28 cellular contexts compared by ENCODE assay signal in the genomic region with DNA sequence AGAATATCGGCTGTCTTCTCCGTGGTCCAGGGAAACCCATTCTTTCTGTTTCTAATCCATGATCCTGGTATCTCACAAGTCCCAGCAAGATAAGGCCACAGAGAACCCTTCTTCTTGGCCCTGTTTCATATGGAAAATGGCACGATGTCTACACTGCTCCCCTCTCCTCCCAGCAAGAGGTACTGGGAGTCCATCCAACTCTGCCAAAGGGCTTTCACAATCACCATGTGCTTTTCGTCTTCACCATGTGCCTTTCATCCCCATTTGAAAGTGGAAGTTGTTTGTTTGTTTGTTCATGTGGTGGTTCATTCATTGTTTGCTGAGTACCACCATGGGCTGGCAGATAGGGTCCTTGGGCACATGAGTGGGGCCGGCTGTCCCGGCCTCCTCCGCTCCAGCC. TPM values are rescaled to one million over a fixed set of nuclear protein-coding genes. Genes with fewer than 3 reads are reported as not detected.
"Had no signal": no experiment of that assay in that cellular context is flagged by ENCODE, and none has a peak within 500 bp of the region (broad histone marks: within the 10 kb centered on the region; RNA-seq: fewer than 3 reads in every experiment).

No MANE protein-coding gene starts in this region.

- H3K27me3 Mint-ChIP-seq: activated CD4-positive, alpha-beta memory T cell treated with anti-CD3 and anti-CD28 coated beads for 36 hours; activated naive CD8-positive, alpha-beta T cell treated with anti-CD3 and anti-CD28 coated beads, Interleukin-2, amount 10 ng/mL, durations not matched to agents 7 days and 5 days; naive B cell had no signal

- H3K9me3 ChIP-seq: body of pancreas, gastroesophageal sphincter, lower lobe of right lung, stomach, suprapubic skin, tibial nerve had no signal

- H3K4me3 Mint-ChIP-seq: activated CD4-positive, alpha-beta memory T cell treated with anti-CD3 and anti-CD28 coated beads for 36 hours; activated naive CD4-positive, alpha-beta T cell treated with anti-CD3 and anti-CD28 coated beads for 36 hours; activated naive CD8-positive, alpha-beta T cell treated with anti-CD3 and anti-CD28 coated beads, Interleukin-2, amount 10 ng/mL, durations not matched to agents 7 days and 5 days; activated T-cell treated with anti-CD3 and anti-CD28 coated beads, Interleukin-2, amount 50 U/mL, for 72 hours; naive B cell; stimulated activated memory B cell treated with anti-CD40 and anti-IgM and Interleukin-4, amounts not matched to agents 10 μg/mL and 1 μg/mL and 100 μg/mL, for 72 hours; T-helper 17 cell had no signal

- H3K9me3 Mint-ChIP-seq: activated CD4-positive, alpha-beta memory T cell treated with anti-CD3 and anti-CD28 coated beads for 36 hours; activated naive CD4-positive, alpha-beta T cell treated with anti-CD3 and anti-CD28 coated beads for 36 hours; activated naive CD8-positive, alpha-beta T cell treated with anti-CD3 and anti-CD28 coated beads, Interleukin-2, amount 10 ng/mL, durations not matched to agents 7 days and 5 days; activated T-cell treated with anti-CD3 and anti-CD28 coated beads, Interleukin-2, amount 50 U/mL, for 72 hours; stimulated activated memory B cell treated with anti-CD40 and anti-IgM and Interleukin-4, amounts not matched to agents 10 μg/mL and 1 μg/mL and 100 μg/mL, for 72 hours had no signal

- DNase-seq: activated CD4-positive, alpha-beta memory T cell treated with anti-CD3 and anti-CD28 coated beads for 36 hours; activated CD4-positive, alpha-beta T cell treated with anti-CD3 and anti-CD28 coated beads for 48 hours; activated effector memory CD4-positive, alpha-beta T cell treated with Interleukin-2 at 50 U/mL for 16 hours; activated naive CD4-positive, alpha-beta T cell treated with anti-CD3 and anti-CD28 coated beads for 36 hours; activated naive CD8-positive, alpha-beta T cell treated with anti-CD3 and anti-CD28 coated beads, Interleukin-2, amount 10 ng/mL, durations not matched to agents 7 days and 5 days; activated T-cell treated with anti-CD3 and anti-CD28 coated beads, Interleukin-2, amount 50 U/mL, for 72 hours; body of pancreas; dermis blood vessel endothelial cell; effector CD8-positive, alpha-beta T cell; head of caudate nucleus; hypothalamus; lower lobe of right lung; naive B cell; occipital lobe; posterior cingulate gyrus; small intestine; stimulated activated CD4-positive, alpha-beta T cell treated with anti-CD3 and anti-CD28 coated beads, Interleukin-15, amount 100 ng/mL, for 24 hours; stomach; SW 1271; T-helper 17 cell had no signal

- H3K4me1 Mint-ChIP-seq: activated naive CD8-positive, alpha-beta T cell treated with anti-CD3 and anti-CD28 coated beads, Interleukin-2, amount 10 ng/mL, durations not matched to agents 7 days and 5 days; naive B cell; stimulated activated memory B cell treated with anti-CD40 and anti-IgM and Interleukin-4, amounts not matched to agents 10 μg/mL and 1 μg/mL and 100 μg/mL, for 72 hours had no signal

- H3K27ac ChIP-seq: body of pancreas, gastroesophageal sphincter, lower lobe of right lung, stomach, suprapubic skin had no signal

- H3K27me3 ChIP-seq: body of pancreas, suprapubic skin, tibial nerve had no signal

- H3K4me3 ChIP-seq: body of pancreas, gastroesophageal sphincter, lower lobe of right lung, stomach, suprapubic skin, tibial nerve had no signal

- ATAC-seq: activated T-cell treated with anti-CD3 and anti-CD28 coated beads, Interleukin-2, amount 50 U/mL, for 72 hours; body of pancreas; gastroesophageal sphincter; lower lobe of right lung; sciatic nerve; stimulated activated memory B cell treated with anti-CD40 and anti-IgM and Interleukin-4, amounts not matched to agents 10 μg/mL and 1 μg/mL and 100 μg/mL, for 72 hours; T-helper 17 cell had no signal

- H3K27ac Mint-ChIP-seq: activated CD4-positive, alpha-beta memory T cell treated with anti-CD3 and anti-CD28 coated beads for 36 hours; activated naive CD4-positive, alpha-beta T cell treated with anti-CD3 and anti-CD28 coated beads for 36 hours; activated naive CD8-positive, alpha-beta T cell treated with anti-CD3 and anti-CD28 coated beads, Interleukin-2, amount 10 ng/mL, durations not matched to agents 7 days and 5 days; activated T-cell treated with anti-CD3 and anti-CD28 coated beads, Interleukin-2, amount 50 U/mL, for 72 hours; naive B cell; stimulated activated memory B cell treated with anti-CD40 and anti-IgM and Interleukin-4, amounts not matched to agents 10 μg/mL and 1 μg/mL and 100 μg/mL, for 72 hours; T-helper 17 cell had no signal

- H3K36me3 ChIP-seq: gastroesophageal sphincter, lower lobe of right lung, stomach, suprapubic skin had no signal

- H3K4me1 ChIP-seq: gastroesophageal sphincter, lower lobe of right lung, suprapubic skin had no signal

- H3K36me3 Mint-ChIP-seq: activated CD4-positive, alpha-beta memory T cell treated with anti-CD3 and anti-CD28 coated beads for 36 hours; activated naive CD8-positive, alpha-beta T cell treated with anti-CD3 and anti-CD28 coated beads, Interleukin-2, amount 10 ng/mL, durations not matched to agents 7 days and 5 days; naive B cell; stimulated activated memory B cell treated with anti-CD40 and anti-IgM and Interleukin-4, amounts not matched to agents 10 μg/mL and 1 μg/mL and 100 μg/mL, for 72 hours had no signal

RNA-seq across cellular contexts. Expression of a gene that starts 5.5 kb away (rescaled TPM):
- total RNA-seq: activated CD4-positive, alpha-beta memory T cell treated with anti-CD3 and anti-CD28 coated beads for 36 hours; activated naive CD4-positive, alpha-beta T cell treated with anti-CD3 and anti-CD28 coated beads for 36 hours; activated naive CD8-positive, alpha-beta T cell treated with anti-CD3 and anti-CD28 coated beads, Interleukin-2, amount 10 ng/mL, durations not matched to agents 7 days and 5 days; activated T-cell treated with anti-CD3 and anti-CD28 coated beads, Interleukin-2, amount 50 U/mL, for 72 hours; T-helper 17 cell had no signal
- polyA plus RNA-seq: neural cell had no signal

RNA-seq across cellular contexts. Expression of a gene that starts 22.7 kb away (rescaled TPM):
- total RNA-seq: activated CD4-positive, alpha-beta memory T cell treated with anti-CD3 and anti-CD28 coated beads for 36 hours; activated naive CD4-positive, alpha-beta T cell treated with anti-CD3 and anti-CD28 coated beads for 36 hours; activated naive CD8-positive, alpha-beta T cell treated with anti-CD3 and anti-CD28 coated beads, Interleukin-2, amount 10 ng/mL, durations not matched to agents 7 days and 5 days; activated T-cell treated with anti-CD3 and anti-CD28 coated beads, Interleukin-2, amount 50 U/mL, for 72 hours; dermis blood vessel endothelial cell; gastroesophageal sphincter; lower lobe of right lung; mesenteric fat pad; sciatic nerve; stomach; T-helper 17 cell; urinary bladder had no signal
- polyA plus RNA-seq: neural cell had no signal

RNA-seq across cellular contexts. Expression of a gene that starts 34.7 kb away (rescaled TPM):
- total RNA-seq: dermis blood vessel endothelial cell, occipital lobe had no signal
- polyA plus RNA-seq: neural cell had no signal
